In the genomic region with DNA sequence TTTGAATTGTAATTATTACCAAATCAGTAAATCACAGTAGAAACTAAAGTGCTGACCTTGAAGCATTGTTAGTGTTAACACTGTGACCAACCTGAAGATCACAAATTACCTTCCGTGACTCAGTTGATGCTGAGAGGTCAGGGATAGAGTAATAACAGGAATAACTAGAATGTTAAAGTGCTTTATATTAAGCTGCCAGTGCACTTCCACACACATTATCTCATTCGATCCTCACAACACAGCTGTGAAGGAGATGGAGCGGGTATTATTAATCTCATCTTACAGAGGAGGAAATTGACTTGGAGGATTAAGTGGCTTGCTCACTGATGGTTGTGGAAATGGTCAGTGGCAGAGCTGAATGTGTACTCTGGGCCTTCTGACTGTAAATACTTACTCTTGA, we compare ENCODE assay signal across 16 cellular contexts.
DNase-seq lines count a peak whose midpoint lies in the region; ATAC-seq, FAIRE-seq and TF ChIP-seq lines count a peak whose summit lies in the region.
"Had no signal": no experiment of that assay in that cellular context is flagged by ENCODE, and none has a peak within 500 bp of the region (broad histone marks: within the 10 kb centered on the region; RNA-seq: fewer than 3 reads in every experiment).

No MANE protein-coding gene starts in this region.

- peaks cover 9% of the 10 kb centered on the region for H3K9me3 ChIP-seq in Caco-2
- H3K9me3 ChIP-seq: stomach had no signal

- H3K36me3 ChIP-seq in Caco-2 (ENCODE audit: control insufficient read depth, insufficient read depth, low read length), result no peaks in the 10 kb centered on the region; the same call in 1 of the 2 replicates
- H3K36me3 ChIP-seq: brain microvascular endothelial cell, stomach had no signal

- CTCF ChIA-PET in Caco-2 (lab: Charles Lee), result no interaction called here
- CTCF ChIA-PET in HEK293T (lab: Yijun Ruan, JAX), result no interaction called here

- POLR2A ChIA-PET in Caco-2 (lab: Charles Lee) (no interaction called here), HEK293T (lab: Yijun Ruan, JAX) (no interaction called here)

- intact Hi-C loops in Caco-2 (cut with micrococcal nuclease; ENCODE audit: unreplicated experiment), result no loop called here

- peaks cover 23% of the 10 kb centered on the region for H3K4me1 Mint-ChIP-seq in Caco-2 (ENCODE audit: low read depth, unreplicated experiment)
- H3K4me1 Mint-ChIP-seq in brain, result peaks cover 43% of the 10 kb centered on the region

- H3K4me3 ChIP-seq in Caco-2 (ENCODE audit: low read depth, low read length), result no peak overlapping the region
- H3K4me3 ChIP-seq: stomach had no signal

- no peaks in the 10 kb centered on the region for H3K9me3 Mint-ChIP-seq in Caco-2 (ENCODE audit: unreplicated experiment)
- peaks cover 0 to 4% (median 0%) of the 10 kb centered on the region in 5 experiments for H3K9me3 Mint-ChIP-seq in brain
- H3K9me3 Mint-ChIP-seq: activated CD4-positive, alpha-beta T cell treated with anti-CD3 and anti-CD28 coated beads, Interleukin-2, amount 10 ng/mL, durations not matched to agents 24 days and 14 days; CD8-positive, alpha-beta memory T cell; T-helper 2 cell treated with Interferon-gamma antibody and Interleukin-4, amounts not matched to agents 5 μg/mL and 100 μg/mL, for 36 hours had no signal

- H3K27me3 ChIP-seq in Caco-2 (replicated peaks; ENCODE audit: control insufficient read depth, insufficient read depth, low read length), result no peaks in the 10 kb centered on the region
- H3K27me3 ChIP-seq: brain microvascular endothelial cell, stomach had no signal

- TF ChIP-seq CTCF in Caco-2 (IDR thresholded peaks at IDR 0.05; ENCODE audit: insufficient read depth in 1 of 2, low read depth in 1 of 2, low read length in 1 of 2, severe bottlenecking in 1 of 2, unreplicated experiment in 1 of 2), result no peak
- TF ChIP-seq CTCF in brain (conservative IDR thresholded peaks at IDR 0.05), result no peak

- no peak for DNase-seq in Caco-2
- DNase-seq in NCI-H2227 treated with DMSO at 0.1 percent for 48 hours (lab: John Stamatoyannopoulos, UW), result peak; percentile 27
- peak; percentile 7 for DNase-seq in left kidney (ENCODE audit: low read depth, low spot score)
- DNase-seq in HEK293T (ENCODE audit: extremely low spot score), result no peak
- DNase-seq in activated gamma-delta T cell treated with Interleukin-2 at 50 U/mL for 16 hours, result no peak
- no peak for DNase-seq in GM12892 (ENCODE audit: insufficient read length)
- DNase-seq: activated CD4-positive, alpha-beta T cell treated with anti-CD3 and anti-CD28 coated beads, Interleukin-2, amount 10 ng/mL, durations not matched to agents 24 days and 14 days; activated naive CD4-positive, alpha-beta T cell treated with anti-CD3 and anti-CD28 coated beads, Interleukin-2, amount 50 U/mL, for 16 hours; CD8-positive, alpha-beta memory T cell; NCI-H1105 treated with DMSO at 0.1 percent for 48 hours; nephron progenitor cell; stomach had no signal

- ATAC-seq in HG03442 (IDR thresholded peaks at IDR 0.05; ENCODE audit: unreplicated experiment), result no peak

- peaks cover 39% of the 10 kb centered on the region for H3K4me1 ChIP-seq in Caco-2

- no peak for TF ChIP-seq POLR2A in GM12892 (IDR thresholded peaks at IDR 0.05; ENCODE audit: low read depth, low read length)

- H3K27me3 Mint-ChIP-seq in Caco-2 (ENCODE audit: insufficient read depth, unreplicated experiment), result no peaks in the 10 kb centered on the region
- no peaks in the 10 kb centered on the region for H3K27me3 Mint-ChIP-seq in brain

- H3K36me3 Mint-ChIP-seq in Caco-2 (ENCODE audit: insufficient read depth, unreplicated experiment) (peaks cover 34% of the 10 kb centered on the region), brain (no peaks in the 10 kb centered on the region)
- H3K36me3 Mint-ChIP-seq: CD8-positive, alpha-beta memory T cell had no signal

- H3K27ac Mint-ChIP-seq in Caco-2 (ENCODE audit: unreplicated experiment) (peak overlapping the region; percentile 51), brain (peak overlapping the region in 3 of 5 experiments; percentile 7 to 70 (median 43))
- H3K27ac Mint-ChIP-seq: activated CD4-positive, alpha-beta T cell treated with anti-CD3 and anti-CD28 coated beads, Interleukin-2, amount 10 ng/mL, durations not matched to agents 24 days and 14 days; CD8-positive, alpha-beta memory T cell; T-helper 2 cell treated with Interferon-gamma antibody and Interleukin-4, amounts not matched to agents 5 μg/mL and 100 μg/mL, for 36 hours had no signal

- no peak overlapping the region for H3K4me3 Mint-ChIP-seq in Caco-2 (ENCODE audit: unreplicated experiment)
- H3K4me3 Mint-ChIP-seq in brain, result no peak overlapping the region
- H3K4me3 Mint-ChIP-seq: activated CD4-positive, alpha-beta T cell treated with anti-CD3 and anti-CD28 coated beads, Interleukin-2, amount 10 ng/mL, durations not matched to agents 24 days and 14 days; CD8-positive, alpha-beta memory T cell; nephron progenitor cell; T-helper 2 cell treated with Interferon-gamma antibody and Interleukin-4, amounts not matched to agents 5 μg/mL and 100 μg/mL, for 36 hours had no signal

- FAIRE-seq in GM12892 (lab: Jason Lieb, UNC), result no peak

- no TSS peak for BruUV-seq in Caco-2 (replicated peaks; lab: Mats Ljungman, UMichigan)

TF ChIP-seq in HEK293T, 16 proteins besides CTCF, POLR2A, EP300 and RAD21:
- no peak for TF ChIP-seq TARDBP (IDR thresholded peaks at IDR 0.05)
- no peak for TF ChIP-seq ZNF384 (IDR thresholded peaks at IDR 0.05)
- no peak for TF ChIP-seq LEF1 (IDR thresholded peaks at IDR 0.05; ENCODE audit: borderline replicate concordance)
- no peak for TF ChIP-seq SP1 (IDR thresholded peaks at IDR 0.05)
- no peak for TF ChIP-seq CTBP1 (IDR thresholded peaks at IDR 0.05; ENCODE audit: borderline replicate concordance)
- TF ChIP-seq NFRKB (IDR thresholded peaks at IDR 0.05), result no peak
- TF ChIP-seq HDGF (IDR thresholded peaks at IDR 0.05; ENCODE audit: borderline replicate concordance), result no peak
- TF ChIP-seq ELF4 (IDR thresholded peaks at IDR 0.05), result no peak
- no peak for TF ChIP-seq FOXM1 (IDR thresholded peaks at IDR 0.05; ENCODE audit: borderline replicate concordance)
- no peak for TF ChIP-seq ARNT (IDR thresholded peaks at IDR 0.05)
- TF ChIP-seq FOXA1 (IDR thresholded peaks at IDR 0.05), result no peak
- TF ChIP-seq FOXK2 (IDR thresholded peaks at IDR 0.05), result no peak
- TF ChIP-seq, protein P1, sequence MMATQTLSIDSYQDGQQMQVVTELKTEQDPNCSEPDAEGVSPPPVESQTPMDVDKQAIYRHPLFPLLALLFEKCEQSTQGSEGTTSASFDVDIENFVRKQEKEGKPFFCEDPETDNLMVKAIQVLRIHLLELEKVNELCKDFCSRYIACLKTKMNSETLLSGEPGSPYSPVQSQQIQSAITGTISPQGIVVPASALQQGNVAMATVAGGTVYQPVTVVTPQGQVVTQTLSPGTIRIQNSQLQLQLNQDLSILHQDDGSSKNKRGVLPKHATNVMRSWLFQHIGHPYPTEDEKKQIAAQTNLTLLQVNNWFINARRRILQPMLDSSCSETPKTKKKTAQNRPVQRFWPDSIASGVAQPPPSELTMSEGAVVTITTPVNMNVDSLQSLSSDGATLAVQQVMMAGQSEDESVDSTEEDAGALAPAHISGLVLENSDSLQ (IDR thresholded peaks at IDR 0.05), result no peak
- TF ChIP-seq L3MBTL2 (conservative IDR thresholded peaks at IDR 0.05), result no peak
- TF ChIP-seq SUZ12 (IDR thresholded peaks at IDR 0.05), result no peak
- TF ChIP-seq BHLHE40 (IDR thresholded peaks at IDR 0.05; ENCODE audit: borderline replicate concordance), result no peak

Comparison
In these comparisons a context has a peak if more than half of its experiments do, and no peak if none do; other contexts are left out.
1. DNase-seq: peak in NCI-H2227 treated with DMSO at 0.1 percent for 48 hours (single experiment) and left kidney (single experiment); none in Caco-2 (0 of 2), HEK293T (single experiment), activated gamma-delta T cell treated with Interleukin-2 at 50 U/mL for 16 hours (single experiment) and GM12892 (single experiment).